In the genomic region with DNA sequence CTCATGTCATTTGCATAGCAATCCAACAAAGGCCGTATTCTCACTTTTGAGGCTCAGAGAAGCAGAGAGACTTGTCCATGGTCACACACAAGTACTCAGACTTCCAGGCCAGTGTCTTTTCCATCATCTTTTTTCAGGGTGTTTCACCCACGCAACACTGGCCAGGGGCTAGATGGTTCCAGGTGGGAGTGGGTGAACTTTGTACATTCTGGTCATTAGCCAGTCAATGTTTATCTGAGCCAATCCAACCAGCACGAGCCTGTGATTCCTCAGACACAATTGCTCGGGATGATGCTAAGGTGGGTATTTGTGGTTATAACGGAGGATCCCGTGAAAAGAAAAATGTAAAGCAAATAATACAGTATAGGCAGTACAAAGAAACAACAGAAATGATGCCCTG, we compare ENCODE assay signal across 16 cellular contexts. TPM values are rescaled to one million over a fixed set of nuclear protein-coding genes. Genes with fewer than 3 reads are reported as not detected.
A peak's percentile ranks its signal among the peaks of the same experiment; 100 is the strongest.
DNase-seq lines count a peak whose midpoint lies in the region; ATAC-seq and TF ChIP-seq lines count a peak whose summit lies in the region.
"Had no signal": no experiment of that assay in that cellular context is flagged by ENCODE, and none has a peak within 500 bp of the region (broad histone marks: within the 10 kb centered on the region; RNA-seq: fewer than 3 reads in every experiment).

No MANE protein-coding gene starts in this region.

- no CpG with 5 or more reads among the region's 6 CpGs for WGBS in neuronal stem cell (ENCODE audit: extremely low coverage in 2 of 2, insufficient read length in 2 of 2, insufficient replicate concordance in 1 of 2), 2 donors
- WGBS in transverse colon (ENCODE audit: low coverage in 1 of 2), 2 donors, result 60 to 69% methylated on average over 6 of the region's 6 CpGs

- no peak for TF ChIP-seq EP300 in transverse colon (IDR thresholded peaks at IDR 0.05; ENCODE audit: low read depth)

- DNase-seq in RWPE2 (ENCODE audit: low spot score) (peak; percentile 9), glutamatergic neuron (no peak), neuronal stem cell (ENCODE audit: low spot score) (no peak), transverse colon (no peak), H7 (no peak), NCI-H1436 treated with DMSO at 0.1 percent for 48 hours (lab: John Stamatoyannopoulos, UW) (no peak)
- DNase-seq in activated naive CD8-positive, alpha-beta T cell treated with anti-CD3 and anti-CD28 coated beads for 36 hours, result no peak
- DNase-seq: central memory CD4-positive, alpha-beta T cell; left cardiac atrium; NCI-H2081 treated with DMSO at 0.1 percent for 48 hours; NCI-H510A; SHP77 treated with DMSO at 0.1 percent for 48 hours had no signal

- H3K4me3 Mint-ChIP-seq in glutamatergic neuron (ENCODE audit: unreplicated experiment), result peak overlapping the region; percentile 67
- no peak overlapping the region for H3K4me3 Mint-ChIP-seq in activated naive CD8-positive, alpha-beta T cell treated with anti-CD3 and anti-CD28 coated beads for 36 hours
- H3K4me3 Mint-ChIP-seq: endodermal cell had no signal

- no peak overlapping the region for H2BK15ac ChIP-seq in neuronal stem cell (ENCODE audit: low read length)

- no peak overlapping the region for H2BK120ac ChIP-seq in neuronal stem cell (ENCODE audit: low read depth, low read length)

- no peaks in the 10 kb centered on the region for H3K36me3 Mint-ChIP-seq in glutamatergic neuron (ENCODE audit: unreplicated experiment)
- H3K36me3 Mint-ChIP-seq in activated naive CD8-positive, alpha-beta T cell treated with anti-CD3 and anti-CD28 coated beads for 36 hours, result no peaks in the 10 kb centered on the region

- no peak overlapping the region for H3K18ac ChIP-seq in neuronal stem cell (ENCODE audit: low read length)

- H3K27ac Mint-ChIP-seq in glutamatergic neuron (ENCODE audit: unreplicated experiment), result peak overlapping the region; percentile 50
- H3K27ac Mint-ChIP-seq in activated naive CD8-positive, alpha-beta T cell treated with anti-CD3 and anti-CD28 coated beads for 36 hours, result no peak overlapping the region
- H3K27ac Mint-ChIP-seq: IgD-negative memory B cell had no signal

- H4K91ac ChIP-seq in neuronal stem cell (ENCODE audit: low read depth, low read length, poor library complexity), result no peak overlapping the region

- H3K36me3 ChIP-seq in RWPE2 (ENCODE audit: low read depth) (no peaks in the 10 kb centered on the region), neuronal stem cell (replicated peaks in 1 of 2; ENCODE audit: control insufficient read depth in 2 of 2, insufficient read depth in 2 of 2, low read length in 2 of 2) (peaks cover 0 to 6% of the 10 kb centered on the region in 2 donors), transverse colon (no peaks in the 10 kb centered on the region), H7 (replicated peaks; ENCODE audit: control insufficient read depth, insufficient read depth, low read length) (no peaks in the 10 kb centered on the region)
- H3K36me3 ChIP-seq: BE2C had no signal

- no peak overlapping the region for H2AK5ac ChIP-seq in neuronal stem cell (ENCODE audit: low read depth, low read length)

- peak overlapping the region; percentile 99 for H3K27ac ChIP-seq in RWPE2 (ENCODE audit: poor library complexity, severe bottlenecking)
- H3K27ac ChIP-seq in neuronal stem cell (replicated peaks; ENCODE audit: low read length), result peak overlapping the region; percentile 68
- peak overlapping the region; percentile 67 to 85 (median 80) for H3K27ac ChIP-seq in transverse colon

- H3K23ac ChIP-seq in neuronal stem cell (ENCODE audit: low read depth, low read length, poor library complexity), result no peak overlapping the region

- no peak for TF ChIP-seq CTCF in RWPE2 (IDR thresholded peaks at IDR 0.05; ENCODE audit: poor library complexity, severe bottlenecking)
- TF ChIP-seq CTCF in glutamatergic neuron (IDR thresholded peaks at IDR 0.05; ENCODE audit: partially characterized antibody, unreplicated experiment), result no peak
- TF ChIP-seq CTCF in transverse colon (IDR thresholded peaks at IDR 0.05), result no peak

- peak overlapping the region; percentile 13 for H3K4me2 ChIP-seq in neuronal stem cell (ENCODE audit: insufficient read depth, low read length, poor library complexity, severe bottlenecking)

- no peaks in the 10 kb centered on the region for H3K9me3 Mint-ChIP-seq in glutamatergic neuron (ENCODE audit: unreplicated experiment)
- no peaks in the 10 kb centered on the region for H3K9me3 Mint-ChIP-seq in activated naive CD8-positive, alpha-beta T cell treated with anti-CD3 and anti-CD28 coated beads for 36 hours
- H3K9me3 Mint-ChIP-seq: endodermal cell had no signal

- intact Hi-C loops in transverse colon (cut with DNase I; ENCODE audit: low total_unique reads), result no loop called here

- no peak overlapping the region for H2BK12ac ChIP-seq in neuronal stem cell (ENCODE audit: low read length)

- H3K14ac ChIP-seq in neuronal stem cell (ENCODE audit: low read length), result no peak overlapping the region

- H4K8ac ChIP-seq in neuronal stem cell (ENCODE audit: low read depth, low read length), result no peak overlapping the region

- TF ChIP-seq POLR2A in transverse colon (IDR thresholded peaks at IDR 0.05), result no peak

- no peak for ATAC-seq in RWPE2 (ENCODE audit: low read depth)
- ATAC-seq: GM12878, left cardiac atrium had no signal

- H2AFZ ChIP-seq in neuronal stem cell (ENCODE audit: low read length), result no peak overlapping the region

- no peak overlapping the region for H2BK5ac ChIP-seq in neuronal stem cell (ENCODE audit: low read length)

- no peak overlapping the region for H3K4ac ChIP-seq in neuronal stem cell (ENCODE audit: low read length)

- H3K9ac ChIP-seq in neuronal stem cell (ENCODE audit: low read depth, low read length, poor library complexity), result no peak overlapping the region

- peaks cover 31% of the 10 kb centered on the region for H3K4me1 Mint-ChIP-seq in glutamatergic neuron (ENCODE audit: low read depth, unreplicated experiment)
- no peaks in the 10 kb centered on the region for H3K4me1 Mint-ChIP-seq in activated naive CD8-positive, alpha-beta T cell treated with anti-CD3 and anti-CD28 coated beads for 36 hours

- H3K27me3 ChIP-seq in RWPE2 (ENCODE audit: insufficient read depth, poor library complexity, severe bottlenecking), result no peaks in the 10 kb centered on the region
- H3K27me3 ChIP-seq in neuronal stem cell (ENCODE audit: control insufficient read depth in 3 of 3, insufficient read depth in 3 of 3, low read depth in 1 of 3, low read length in 3 of 3), result no peaks in the 10 kb centered on the region
- H3K27me3 ChIP-seq in transverse colon, result no peaks in the 10 kb centered on the region
- H3K27me3 ChIP-seq in H7 (ENCODE audit: control insufficient read depth, insufficient read depth, low read length), result no peaks in the 10 kb centered on the region
- H3K27me3 ChIP-seq: BE2C had no signal

- H3K4me1 ChIP-seq in RWPE2 (ENCODE audit: insufficient read depth, poor library complexity, severe bottlenecking) (peaks cover 76% of the 10 kb centered on the region), neuronal stem cell (ENCODE audit: control insufficient read depth in 2 of 2, insufficient read depth in 1 of 2, low read depth in 1 of 2, low read length in 2 of 2) (peaks cover 29 to 44% of the 10 kb centered on the region in 2 donors), transverse colon (peaks cover 21 to 58% (median 38%) of the 10 kb centered on the region in 4 donors)

- peaks cover 4% of the 10 kb centered on the region for H3K27me3 Mint-ChIP-seq in glutamatergic neuron (ENCODE audit: unreplicated experiment)
- no peaks in the 10 kb centered on the region for H3K27me3 Mint-ChIP-seq in activated naive CD8-positive, alpha-beta T cell treated with anti-CD3 and anti-CD28 coated beads for 36 hours
- H3K27me3 Mint-ChIP-seq: IgD-negative memory B cell had no signal

- peaks cover 3% of the 10 kb centered on the region for H3K79me1 ChIP-seq in neuronal stem cell (ENCODE audit: low read depth, low read length)

- in situ Hi-C loops in transverse colon (cut with MboI; ENCODE audit: low pct_ligation_motif_present in 1 of 4, low pct_unique_long_range_greater_than_20kb in 1 of 4, low sequenced_read_pairs in 3 of 4), result no loop called here

- H3K4me3 ChIP-seq in RWPE2 (ENCODE audit: severe bottlenecking), result no peak overlapping the region
- no peak overlapping the region for H3K4me3 ChIP-seq in neuronal stem cell (ENCODE audit: low read length in 2 of 2)
- H3K4me3 ChIP-seq in transverse colon, result no peak overlapping the region
- no peak overlapping the region for H3K4me3 ChIP-seq in H7 (ENCODE audit: insufficient read depth, low read depth, low read length)
- H3K4me3 ChIP-seq: GM12878 had no signal

- H3K9me3 ChIP-seq in RWPE2 (ENCODE audit: severe bottlenecking) (no peaks in the 10 kb centered on the region), neuronal stem cell (replicated peaks in 1 of 2; ENCODE audit: control insufficient read depth in 2 of 2, insufficient read depth in 1 of 2, low read depth in 1 of 2, low read length in 2 of 2) (no peaks in the 10 kb centered on the region), transverse colon (no peaks in the 10 kb centered on the region)
- H3K9me3 ChIP-seq: BE2C had no signal

RNA-seq across cellular contexts. Expression of a gene that starts 56.3 kb away (rescaled TPM):
- total RNA-seq in glutamatergic neuron (ENCODE audit: unreplicated experiment) (6.8 TPM), transverse colon (10 to 100 TPM; 12.3 to 23.7 (median 15.3) TPM)
- polyA plus RNA-seq in neuronal stem cell (2013, experiment 1 of 2), result 1.8 TPM
- polyA plus RNA-seq in neuronal stem cell (2013, experiment 2 of 2), result 2.1 TPM
- under 1 TPM; 0.40 to 0.54 TPM for total RNA-seq in activated naive CD8-positive, alpha-beta T cell treated with anti-CD3 and anti-CD28 coated beads for 36 hours
- 1.2 and 1.3 TPM in 2 replicates for total RNA-seq in H7 (2014; rRNA removed; shearing (Covaris generic))
